Comparison of ENCODE assay signal across 19 cellular contexts in genomic region chr6:147221739-147222138, GRCh38.
"Had no signal": no experiment of that assay in that cellular context is flagged by ENCODE, and none has a peak within 500 bp of the region (broad histone marks: within the 10 kb centered on the region; RNA-seq: fewer than 3 reads in every experiment).

No MANE protein-coding gene starts in this region.

- H2AFZ ChIP-seq: neural progenitor cell had no signal

- DNase-seq: activated CD4-positive, alpha-beta T cell treated with anti-CD3 and anti-CD28 coated beads for 36 hours; activated CD8-positive, alpha-beta memory T cell treated with anti-CD3 and anti-CD28 coated beads, Interleukin-2, amount 50 U/mL, for 4 hours; activated CD8-positive, alpha-beta T cell treated with anti-CD3 and anti-CD28 coated beads, Interleukin-2, amount 10 ng/mL, durations not matched to agents 7 days and 5 days; cerebellar nuclear complex; gastrocnemius medialis; heart right ventricle; left cardiac atrium; midbrain; stimulated activated CD4-positive, alpha-beta T cell treated with anti-CD3 and anti-CD28 coated beads, Interleukin-4, amount 100 ng/mL, for 4 hours; stimulated activated CD8-positive, alpha-beta memory T cell treated with anti-CD3 and anti-CD28 coated beads, Interleukin-4, amount 100 ng/mL, for 48 hours; stomach; testis; upper lobe of right lung had no signal

- H3K27ac Mint-ChIP-seq: activated CD4-positive, alpha-beta T cell treated with anti-CD3 and anti-CD28 coated beads for 36 hours; activated CD8-positive, alpha-beta T cell treated with anti-CD3 and anti-CD28 coated beads, Interleukin-2, amount 10 ng/mL, durations not matched to agents 7 days and 5 days; neural progenitor cell had no signal

- H3K9me3 ChIP-seq: ascending aorta, breast epithelium, gastrocnemius medialis, heart right ventricle, stomach, testis, upper lobe of right lung had no signal

- ATAC-seq: activated CD8-positive, alpha-beta T cell treated with anti-CD3 and anti-CD28 coated beads, Interleukin-2, amount 10 ng/mL, durations not matched to agents 7 days and 5 days; gastrocnemius medialis had no signal

- H3K27ac ChIP-seq: ascending aorta, breast epithelium, gastrocnemius medialis, heart right ventricle, neural progenitor cell, SK-N-MC, skin epidermis, testis, upper lobe of right lung had no signal

- H3K4me3 ChIP-seq: ascending aorta, breast epithelium, gastrocnemius medialis, heart right ventricle, lung, neural progenitor cell, SK-N-MC, skin epidermis, stomach, testis, upper lobe of right lung had no signal

- H3K4me1 ChIP-seq: ascending aorta, breast epithelium, testis had no signal

- H3K27me3 Mint-ChIP-seq: activated CD4-positive, alpha-beta T cell treated with anti-CD3 and anti-CD28 coated beads for 36 hours had no signal

- H3K4me2 ChIP-seq: neural progenitor cell had no signal

- H3K4me3 Mint-ChIP-seq: activated CD4-positive, alpha-beta T cell treated with anti-CD3 and anti-CD28 coated beads for 36 hours; activated CD8-positive, alpha-beta T cell treated with anti-CD3 and anti-CD28 coated beads, Interleukin-2, amount 10 ng/mL, durations not matched to agents 7 days and 5 days; neural progenitor cell had no signal

- H3K36me3 ChIP-seq: ascending aorta, breast epithelium, gastrocnemius medialis, neural progenitor cell, upper lobe of right lung had no signal

- H3K27me3 ChIP-seq: ascending aorta, breast epithelium, gastrocnemius medialis, heart right ventricle, neural progenitor cell, stomach, testis, upper lobe of right lung had no signal

- H3K9ac ChIP-seq: neural progenitor cell had no signal

- H3K9me3 Mint-ChIP-seq: neural progenitor cell had no signal
